In genomic region chr16:28950648-28951409, GRCh38 we compare ENCODE assay signal across 8 cellular contexts. TPM values are rescaled to one million over a fixed set of nuclear protein-coding genes. Genes with fewer than 3 reads are reported as not detected.
DNase-seq lines count a peak whose midpoint lies in the region; ATAC-seq, FAIRE-seq and TF ChIP-seq lines count a peak whose summit lies in the region.

Gene NFATC2IP, plus strand, starts transcription at chr16:28950937. Its CDS starts 75 bp downstream, at chr16:28951012.

- H3K4me3 ChIP-seq in body of pancreas = peak within 1 kb of the TSS; percentile 78 to 88

- DNase-seq in NCI-H2107 treated with DMSO at 0.1 percent for 48 hours (lab: John Stamatoyannopoulos, UW; ENCODE audit: unreplicated experiment) (peak; percentile 98), body of pancreas (peak; percentile 99 to 100 (median 99)), iPS DF 19.7 (ENCODE audit: low read depth, low spot score) (peak; percentile 99), sciatic nerve (ENCODE audit: low spot score) (peak; percentile 100)

- no peak for TF ChIP-seq CTCF in 22Rv1 (IDR thresholded peaks at IDR 0.05)
- TF ChIP-seq CTCF in body of pancreas (IDR thresholded peaks at IDR 0.05) = no peak

- ATAC-seq in GM18520 (IDR thresholded peaks at IDR 0.05; ENCODE audit: unreplicated experiment) (peak; percentile 98), HG03064 (IDR thresholded peaks at IDR 0.05; ENCODE audit: low read depth, unreplicated experiment) (peak; percentile 83), body of pancreas (peak; percentile 99), sciatic nerve (peak; percentile 99)

- H3K9me3 ChIP-seq in body of pancreas = no peaks in the 10 kb centered on the region

- H3K36me3 ChIP-seq in body of pancreas (replicated peaks in 1 of 2; ENCODE audit: insufficient read depth in 1 of 2, low read depth in 2 of 2) = peaks cover 0 to 5% of the 10 kb centered on the region in 2 donors

- peak; percentile 92 for FAIRE-seq in TTC549 (lab: Jason Lieb, UNC)

- intact Hi-C loops in body of pancreas (cut with DNase I) = no loop called here
- intact Hi-C loops in sciatic nerve (cut with DNase I) = loop anchor here (10.0 kb wide), 1 partner anchor 126 kb away; the partner anchor contains the start of gene ATXN2L

- no peaks in the 10 kb centered on the region for H3K27me3 ChIP-seq in body of pancreas

- peaks cover 19% of the 10 kb centered on the region for H3K4me1 ChIP-seq in body of pancreas

- 0 to 1% methylated on average over 23 to 54 of the region's 79 CpGs for WGBS in body of pancreas, 2 donors

- TF ChIP-seq POLR2A in body of pancreas (IDR thresholded peaks at IDR 0.05) = peak in 2 of 3 donors; percentile 55 to 59

- H3K27ac ChIP-seq in 22Rv1 = peak within 1 kb of the TSS; percentile 76
- peak within 1 kb of the TSS; percentile 65 to 86 (median 80) for H3K27ac ChIP-seq in body of pancreas

RNA-seq across cellular contexts. Expression of gene NFATC2IP, which starts in this region (rescaled TPM):
- total RNA-seq in body of pancreas = 10 to 100 TPM; 20.0 to 65.6 TPM
- total RNA-seq in sciatic nerve = 34.5 TPM

Comparison
In these comparisons a context has a peak if more than half of its experiments do, and no peak if none do; other contexts are left out.
1. Peak in every context shown above with its lines: DNase-seq, ATAC-seq, H3K4me3 ChIP-seq and H3K27ac ChIP-seq.